ENCODE assay signal across 26 cellular contexts in genomic region chr2:6924918-6925194, GRCh38. TPM values are rescaled to one million over a fixed set of nuclear protein-coding genes. Genes with fewer than 3 reads are reported as not detected.
DNase-seq lines count a peak whose midpoint lies in the region; ATAC-seq and TF ChIP-seq lines count a peak whose summit lies in the region.
"Had no signal": no experiment of that assay in that cellular context is flagged by ENCODE, and none has a peak within 500 bp of the region (broad histone marks: within the 10 kb centered on the region; RNA-seq: fewer than 3 reads in every experiment).

No MANE protein-coding gene starts in this region.

- H3K27me3 ChIP-seq in adrenal gland: no peaks in the 10 kb centered on the region
- H3K27me3 ChIP-seq: cardiac muscle cell, hepatocyte, SJCRH30, tibial artery had no signal

- no peak for DNase-seq in activated naive CD4-positive, alpha-beta T cell treated with anti-CD3 and anti-CD28 coated beads, Interleukin-2, amount 50 U/mL, for 72 hours (ENCODE audit: low spot score in 2 of 2)
- no peak for DNase-seq in adrenal gland
- no peak for DNase-seq in SK-N-DZ (ENCODE audit: low spot score)
- no peak for DNase-seq in NK-92 treated with Interleukin-12 subunit alpha and Interleukin-12 subunit beta, amount 100 ng/mL, for 24 hours (lab: John Stamatoyannopoulos, UW)
- DNase-seq in stimulated activated CD4-positive, alpha-beta T cell treated with anti-CD3 and anti-CD28 coated beads, Interleukin-4, amount 100 ng/mL, for 4 hours: no peak
- DNase-seq: ACHN; activated CD4-positive, alpha-beta T cell treated with anti-CD3 and anti-CD28 coated beads for 1 hour; activated naive CD4-positive, alpha-beta T cell treated with Interleukin-2 at 50 U/mL for 16 hours; C1 segment of cervical spinal cord; H7; Kasumi-1; left cardiac atrium; MV-4-11; NCI-H146; NCI-H510A treated with DMSO at 0.1 percent for 48 hours; SJCRH30; stimulated activated naive CD8-positive, alpha-beta T cell treated with anti-CD3 and anti-CD28 coated beads, Interleukin-15, amount 100 ng/mL, for 72 hours; T-helper 1 cell; tibial artery had no signal

- H3K4me1 ChIP-seq in adrenal gland (replicated peaks in 1 of 2): peaks cover 62 to 87% of the 10 kb centered on the region in 2 donors

- TF ChIP-seq CTCF in adrenal gland (IDR thresholded peaks at IDR 0.05): no peak
- no peak for TF ChIP-seq CTCF in nephron (IDR thresholded peaks at IDR 0.05; ENCODE audit: unreplicated experiment in 3 of 3)

- peak overlapping the region in 3 of 5 donors; percentile 22 to 77 (median 72) for H3K27ac ChIP-seq in adrenal gland
- H3K27ac ChIP-seq: cardiac muscle cell, hepatocyte, SJCRH30, tibial artery had no signal

- H3K27ac Mint-ChIP-seq in activated naive CD4-positive, alpha-beta T cell treated with anti-CD3 and anti-CD28 coated beads, Interleukin-2, amount 50 U/mL, for 24 hours: peak overlapping the region; percentile 96
- peak overlapping the region in 1 of 2 donors; percentile 36 for H3K27ac Mint-ChIP-seq in activated naive CD4-positive, alpha-beta T cell treated with anti-CD3 and anti-CD28 coated beads, Interleukin-2, amount 50 U/mL, for 72 hours
- H3K27ac Mint-ChIP-seq in nephron: peak overlapping the region in 2 of 3 experiments; percentile 32 to 34

- TF ChIP-seq POLR2A in adrenal gland (IDR thresholded peaks at IDR 0.05): no peak

- H3K36me3 ChIP-seq in adrenal gland (replicated peaks in 1 of 2): no peaks in the 10 kb centered on the region
- H3K36me3 ChIP-seq: cardiac muscle cell, SJCRH30, tibial artery had no signal

- no peaks in the 10 kb centered on the region for H3K9me3 Mint-ChIP-seq in activated naive CD4-positive, alpha-beta T cell treated with anti-CD3 and anti-CD28 coated beads, Interleukin-2, amount 50 U/mL, for 24 hours
- peaks cover 0 to 10% of the 10 kb centered on the region in 2 donors for H3K9me3 Mint-ChIP-seq in activated naive CD4-positive, alpha-beta T cell treated with anti-CD3 and anti-CD28 coated beads, Interleukin-2, amount 50 U/mL, for 72 hours
- H3K9me3 Mint-ChIP-seq in nephron: no peaks in the 10 kb centered on the region

- no peak overlapping the region for H3K4me3 ChIP-seq in adrenal gland
- H3K4me3 ChIP-seq: cardiac muscle cell, hepatocyte, SJCRH30, tibial artery had no signal

- H3K4me3 Mint-ChIP-seq in activated naive CD4-positive, alpha-beta T cell treated with anti-CD3 and anti-CD28 coated beads, Interleukin-2, amount 50 U/mL, for 24 hours: peak overlapping the region; percentile 26
- peak overlapping the region in 1 of 3 experiments; percentile 26 for H3K4me3 Mint-ChIP-seq in nephron

- H3K9me3 ChIP-seq in adrenal gland (replicated peaks in 1 of 3): no peaks in the 10 kb centered on the region
- H3K9me3 ChIP-seq: SJCRH30, tibial artery had no signal

- intact Hi-C loops in adrenal gland (cut with DNase I): loop anchor here in 1 of 2 donors (5.0 kb wide), 1 partner anchor 97 kb away; no protein-coding TSS in a partner anchor

- no peak for ATAC-seq in activated naive CD4-positive, alpha-beta T cell treated with anti-CD3 and anti-CD28 coated beads, Interleukin-2, amount 50 U/mL, for 72 hours
- ATAC-seq in GM19324 (IDR thresholded peaks at IDR 0.05; ENCODE audit: low FRiP score, unreplicated experiment): no peak
- ATAC-seq: HepG2; left cardiac atrium; Panc1; stimulated activated naive CD8-positive, alpha-beta T cell treated with anti-CD3 and anti-CD28 coated beads, Interleukin-15, amount 100 ng/mL, for 72 hours had no signal

- 34 to 51% (median 44%) methylated on average over 6 of the region's 6 CpGs for WGBS in adrenal gland, 4 donors

- H3K4me1 Mint-ChIP-seq in activated naive CD4-positive, alpha-beta T cell treated with anti-CD3 and anti-CD28 coated beads, Interleukin-2, amount 50 U/mL, for 24 hours: peaks cover 93% of the 10 kb centered on the region
- peaks cover 88% of the 10 kb centered on the region for H3K4me1 Mint-ChIP-seq in nephron

- peaks cover 14% of the 10 kb centered on the region for H3K36me3 Mint-ChIP-seq in activated naive CD4-positive, alpha-beta T cell treated with anti-CD3 and anti-CD28 coated beads, Interleukin-2, amount 50 U/mL, for 24 hours
- peaks cover 23 to 73% of the 10 kb centered on the region in 2 donors for H3K36me3 Mint-ChIP-seq in activated naive CD4-positive, alpha-beta T cell treated with anti-CD3 and anti-CD28 coated beads, Interleukin-2, amount 50 U/mL, for 72 hours
- H3K36me3 Mint-ChIP-seq in nephron (ENCODE audit: low read depth): peaks cover 8% of the 10 kb centered on the region

- no peaks in the 10 kb centered on the region for H3K27me3 Mint-ChIP-seq in activated naive CD4-positive, alpha-beta T cell treated with anti-CD3 and anti-CD28 coated beads, Interleukin-2, amount 50 U/mL, for 24 hours
- no peaks in the 10 kb centered on the region for H3K27me3 Mint-ChIP-seq in nephron (ENCODE audit: low read depth)
- H3K27me3 Mint-ChIP-seq: stimulated activated naive CD8-positive, alpha-beta T cell treated with anti-CD3 and anti-CD28 coated beads, Interleukin-15, amount 100 ng/mL, for 72 hours had no signal

RNA-seq across cellular contexts. Expression of gene RNF144A, which starts 7.6 kb away (rescaled TPM):
- total RNA-seq in activated naive CD4-positive, alpha-beta T cell treated with anti-CD3 and anti-CD28 coated beads, Interleukin-2, amount 50 U/mL, for 72 hours: 10 to 100 TPM; 49.3 to 57.5 TPM
- 100 to 1,000 TPM in 1 of 8 donors, 10 to 100 TPM in 7; 25.7 to 103 (median 65.9) TPM for total RNA-seq in adrenal gland
- 10 to 100 TPM; 13.0 to 18.1 (median 15.2) TPM for polyA plus RNA-seq in adrenal gland
- 46.9 and 51.9 TPM in 2 replicates for polyA plus RNA-seq in SK-N-DZ (2014; cell fraction: cytosol; rRNA removed)
- 41.2 and 42.1 TPM in 2 replicates for polyA plus RNA-seq in SK-N-DZ (2014; cell fraction: nucleus; rRNA removed)

RNA-seq across cellular contexts. Expression of gene RSAD2, which starts 47.3 kb away (rescaled TPM):
- 10 to 100 TPM in 1 of 2 donors, 1 to 10 TPM in 1; 2.7 to 11.1 TPM for total RNA-seq in activated naive CD4-positive, alpha-beta T cell treated with anti-CD3 and anti-CD28 coated beads, Interleukin-2, amount 50 U/mL, for 72 hours
- 10 to 100 TPM in 1 of 8 donors, 1 to 10 TPM in 7; 1.2 to 11.5 (median 4.3) TPM for total RNA-seq in adrenal gland
- 1 to 10 TPM; 2.3 to 8.1 (median 3.9) TPM for polyA plus RNA-seq in adrenal gland
- 0.82 and 1.4 TPM in 2 replicates for polyA plus RNA-seq in SK-N-DZ (2014; cell fraction: cytosol; rRNA removed)
- 0.27 and 0.92 TPM in 2 replicates for polyA plus RNA-seq in SK-N-DZ (2014; cell fraction: nucleus; rRNA removed)
- total RNA-seq: H7, SJCRH30 had no signal
- polyA plus RNA-seq: HepG2 had no signal

RNA-seq across cellular contexts. Expression of gene CMPK2, which starts 59.1 kb away (rescaled TPM):
- 10 to 100 TPM in 1 of 2 donors, 1 to 10 TPM in 1; 1.6 to 13.6 TPM for total RNA-seq in activated naive CD4-positive, alpha-beta T cell treated with anti-CD3 and anti-CD28 coated beads, Interleukin-2, amount 50 U/mL, for 72 hours
- total RNA-seq in adrenal gland: 10 to 100 TPM in 3 of 8 donors, 1 to 10 TPM in 5; 5.0 to 18.8 (median 8.5) TPM
- 1 to 10 TPM; 2.4 to 9.3 (median 4.2) TPM for polyA plus RNA-seq in adrenal gland
- polyA plus RNA-seq in SK-N-DZ (2014; cell fraction: cytosol; rRNA removed): 9.5 and 11.1 TPM in 2 replicates
- polyA plus RNA-seq in SK-N-DZ (2014; cell fraction: nucleus; rRNA removed): 8.0 and 11.9 TPM in 2 replicates
- total RNA-seq: SJCRH30 had no signal
